10 cellular contexts compared by ENCODE assay signal in genomic region chr9:21413089-21414023, GRCh38. TPM values are rescaled to one million over a fixed set of nuclear protein-coding genes. Genes with fewer than 3 reads are reported as not detected.
DNase-seq lines count a peak whose midpoint lies in the region; ATAC-seq and TF ChIP-seq lines count a peak whose summit lies in the region.
"Had no signal": no experiment of that assay in that cellular context is flagged by ENCODE, and none has a peak within 500 bp of the region (broad histone marks: within the 10 kb centered on the region; RNA-seq: fewer than 3 reads in every experiment).

No MANE protein-coding gene starts in this region.

- no peaks in the 10 kb centered on the region for H3K27me3 ChIP-seq in GM23248 (replicated peaks; ENCODE audit: insufficient read depth)
- H3K27me3 ChIP-seq: vagina had no signal

- H3K4me3 ChIP-seq in GM23248, result no peak overlapping the region
- H3K4me3 ChIP-seq in WI38 (ENCODE audit: low read depth, low read length), result no peak overlapping the region
- H3K4me3 ChIP-seq: SK-N-MC, vagina had no signal

- in situ Hi-C loops in GM23248 (cut with MboI), result no loop called here

- no peak overlapping the region for H3K4me2 ChIP-seq in GM23248 (ENCODE audit: unreplicated experiment)

- no peak overlapping the region for H2AFZ ChIP-seq in GM23248

- no peaks in the 10 kb centered on the region for H3K79me2 ChIP-seq in GM23248 (ENCODE audit: insufficient read depth)

- H3K36me3 ChIP-seq in GM23248 (ENCODE audit: low read depth), result no peaks in the 10 kb centered on the region
- H3K36me3 ChIP-seq: vagina had no signal

- H3K9me2 ChIP-seq in GM23248 (ENCODE audit: insufficient read depth), result no peaks in the 10 kb centered on the region

- no peak for ATAC-seq in GM21423 (IDR thresholded peaks at IDR 0.05; ENCODE audit: unreplicated experiment)

- H3K27ac ChIP-seq in GM23248, result no peak overlapping the region
- H3K27ac ChIP-seq: SK-N-MC, vagina had no signal

- no peaks in the 10 kb centered on the region for H4K20me1 ChIP-seq in GM23248 (ENCODE audit: insufficient read depth)

- DNase-seq in ELF-1 (ENCODE audit: low read depth, low spot score), result peak; percentile 39
- DNase-seq in GM23248, result peak; percentile 12
- peak; percentile 48 for DNase-seq in midbrain (lab: John Stamatoyannopoulos, UW)
- DNase-seq in SIG-M5 (lab: John Stamatoyannopoulos, UW), result no peak
- no peak for DNase-seq in DMS79 treated with DMSO at 0.1 percent for 48 hours (lab: John Stamatoyannopoulos, UW)
- DNase-seq in NOMO-1 (lab: John Stamatoyannopoulos, UW; ENCODE audit: unreplicated experiment in 2 of 2), result no peak

- H3K4me1 ChIP-seq in GM23248 (ENCODE audit: insufficient read depth), result peaks cover 6% of the 10 kb centered on the region
- H3K4me1 ChIP-seq: vagina had no signal

- TF ChIP-seq CTCF in WI38 (IDR thresholded peaks at IDR 0.05; ENCODE audit: low read depth, low read length), result peak; percentile 34

- H3F3A ChIP-seq in GM23248 (ENCODE audit: insufficient read depth), result no peaks in the 10 kb centered on the region

- H3K9me3 ChIP-seq in GM23248 (ENCODE audit: low read depth), result no peaks in the 10 kb centered on the region
- H3K9me3 ChIP-seq: vagina had no signal

- no peak overlapping the region for H3K9ac ChIP-seq in GM23248

- WGBS in GM23248 (ENCODE audit: low coverage in 1 of 2, low lambda C conversion rate in 2 of 2, missing lambda C conversion rate in 2 of 2), 2 experiments, result 77% methylated on average over 9 of the region's 9 CpGs

RNA-seq across cellular contexts. Expression of gene IFNA8, which starts 4.4 kb away (rescaled TPM):
- total RNA-seq in GM23248 (2014; rRNA removed; shearing (Covaris generic)), result not detected in 2 replicates
- polyA plus RNA-seq in GM23248 (2016; fragmentation: Nextera tagmentation; extraction: Ambion mirVana), result not detected in 2 replicates
- total RNA-seq: vagina had no signal

RNA-seq across cellular contexts. Expression of gene IFNA1, which starts 26.9 kb away (rescaled TPM):
- total RNA-seq in GM23248 (2014; rRNA removed; shearing (Covaris generic)), result not detected in 2 replicates
- 1.1 and 1.6 TPM in 2 replicates for polyA plus RNA-seq in GM23248 (2016; fragmentation: Nextera tagmentation; extraction: Ambion mirVana)
- total RNA-seq: vagina had no signal

RNA-seq across cellular contexts. Expression of gene IFNA2, which starts 28.2 kb away (rescaled TPM):
- total RNA-seq in GM23248 (2014; rRNA removed; shearing (Covaris generic)), result not detected in 2 replicates
- not detected in 2 replicates for polyA plus RNA-seq in GM23248 (2016; fragmentation: Nextera tagmentation; extraction: Ambion mirVana)
- total RNA-seq: vagina had no signal

RNA-seq across cellular contexts. Expression of gene IFNA13, which starts 45.5 kb away (rescaled TPM):
- total RNA-seq in GM23248 (2014; rRNA removed; shearing (Covaris generic)), result not detected in 2 replicates
- not detected in 2 replicates for polyA plus RNA-seq in GM23248 (2016; fragmentation: Nextera tagmentation; extraction: Ambion mirVana)
- total RNA-seq: vagina had no signal

Comparison
In these comparisons a context has a peak if more than half of its experiments do, and no peak if none do; other contexts are left out.
1. DNase-seq: peak in ELF-1 (single experiment), GM23248 (single experiment) and midbrain (single experiment); none in SIG-M5 (single experiment), DMS79 treated with DMSO at 0.1 percent for 48 hours (single experiment) and NOMO-1 (0 of 2).